In the genomic region with DNA sequence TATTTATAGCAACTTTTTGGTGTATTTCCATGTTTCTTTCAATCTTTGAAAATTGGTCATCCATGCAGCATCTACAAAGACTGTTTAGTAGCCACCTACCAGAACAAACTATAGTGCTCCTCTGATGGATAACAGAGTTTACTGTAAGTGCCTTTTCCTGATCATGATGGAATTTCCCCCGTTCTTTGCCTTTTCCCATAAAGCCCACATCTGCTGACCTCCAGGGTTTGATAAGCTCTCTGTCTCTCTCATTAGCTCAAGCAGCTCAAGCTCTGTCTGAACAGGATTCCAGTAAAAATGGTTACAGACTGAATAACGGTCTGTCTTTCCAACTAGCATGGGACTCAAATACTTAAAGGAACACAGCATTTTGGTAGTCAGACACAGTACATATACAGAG, we compare ENCODE assay signal across 26 cellular contexts.
"Had no signal": no experiment of that assay in that cellular context is flagged by ENCODE, and none has a peak within 500 bp of the region (broad histone marks: within the 10 kb centered on the region; RNA-seq: fewer than 3 reads in every experiment).

No MANE protein-coding gene starts in this region.

- H3K27ac ChIP-seq: stomach, suprapubic skin, testis, thoracic aorta, thyroid gland, tibial artery, tibial nerve, transverse colon, upper lobe of left lung, upper lobe of right lung, uterus, vagina had no signal

- H3K4me1 ChIP-seq: suprapubic skin, upper lobe of right lung, uterus had no signal

- H3K36me3 ChIP-seq: stomach, suprapubic skin, thoracic aorta, thyroid gland, tibial artery, tibial nerve, transverse colon, upper lobe of left lung, upper lobe of right lung, uterus, vagina had no signal

- H3K9me3 ChIP-seq: stomach, suprapubic skin, testis, thoracic aorta, thyroid gland, tibial artery, tibial nerve, transverse colon, upper lobe of left lung, upper lobe of right lung, uterus, vagina had no signal

- H3K4me3 ChIP-seq: stomach, suprapubic skin, testis, thoracic aorta, thyroid gland, tibial artery, tibial nerve, transverse colon, upper lobe of left lung, upper lobe of right lung, uterus, vagina had no signal

- H3K27me3 ChIP-seq: testis, thyroid gland, tibial artery, tibial nerve, transverse colon, upper lobe of left lung, upper lobe of right lung, uterus, vagina had no signal

- ATAC-seq: stimulated activated effector memory CD8-positive, alpha-beta T cell treated with anti-CD3 and anti-CD28 coated beads, Interleukin-12 subunit alpha, Interleukin-12 subunit beta, amount 100 ng/mL, for 72 hours; stimulated activated memory B cell treated with anti-CD40 and anti-IgM and Interleukin-4, amounts not matched to agents 10 μg/mL and 1 μg/mL and 100 μg/mL, for 72 hours; stimulated activated naive B cell treated with anti-CD40 and anti-IgM and Interleukin-4, amounts not matched to agents 10 μg/mL and 1 μg/mL and 100 μg/mL, for 72 hours; stimulated activated naive CD8-positive, alpha-beta T cell treated with anti-CD3 and anti-CD28 coated beads, Interleukin-15, amount 100 ng/mL, for 72 hours; stimulated activated naive CD8-positive, alpha-beta T cell treated with anti-CD3 and anti-CD28 coated beads, Interleukin-15, Interleukin-2, amounts not matched to agents 100 U/mL and 50 U/mL, for 24 hours; upper lobe of right lung had no signal

- DNase-seq: stimulated activated CD4-positive, alpha-beta T cell treated with anti-CD3 and anti-CD28 coated beads, Interleukin-2, amount 100 ng/mL, for 48 hours; stimulated activated CD4-positive, alpha-beta T cell treated with anti-CD3 and anti-CD28 coated beads, Interleukin-4, amount 100 ng/mL, for 1 hour; stimulated activated CD4-positive, alpha-beta T cell treated with anti-CD3 and anti-CD28 coated beads, Interleukin-4, amount 100 ng/mL, for 24 hours; stimulated activated CD4-positive, alpha-beta T cell treated with anti-CD3 and anti-CD28 coated beads, Interleukin-4, amount 100 ng/mL, for 4 hours; stimulated activated CD8-positive, alpha-beta memory T cell treated with anti-CD3 and anti-CD28 coated beads, Interleukin-4, amount 100 ng/mL, for 48 hours; stimulated activated naive B cell treated with anti-CD40 and anti-IgM and Interleukin-4, amounts not matched to agents 10 μg/mL and 1 μg/mL and 100 μg/mL, for 72 hours; stimulated activated naive CD4-positive, alpha-beta T cell; stimulated activated naive CD4-positive, alpha-beta T cell treated with Interleukin-2 at 50 U/mL for 16 hours; stimulated activated naive CD8-positive, alpha-beta T cell treated with anti-CD3 and anti-CD28 coated beads, Interleukin-15, amount 100 ng/mL, for 72 hours; stimulated activated naive CD8-positive, alpha-beta T cell treated with anti-CD3 and anti-CD28 coated beads, Interleukin-15, Interleukin-2, amounts not matched to agents 100 U/mL and 50 U/mL, for 24 hours; stomach; substantia nigra; testis; thyroid gland; tibial artery; transverse colon; trophoblast cell; upper lobe of left lung; upper lobe of right lung; uterus had no signal
